In the genomic region with DNA sequence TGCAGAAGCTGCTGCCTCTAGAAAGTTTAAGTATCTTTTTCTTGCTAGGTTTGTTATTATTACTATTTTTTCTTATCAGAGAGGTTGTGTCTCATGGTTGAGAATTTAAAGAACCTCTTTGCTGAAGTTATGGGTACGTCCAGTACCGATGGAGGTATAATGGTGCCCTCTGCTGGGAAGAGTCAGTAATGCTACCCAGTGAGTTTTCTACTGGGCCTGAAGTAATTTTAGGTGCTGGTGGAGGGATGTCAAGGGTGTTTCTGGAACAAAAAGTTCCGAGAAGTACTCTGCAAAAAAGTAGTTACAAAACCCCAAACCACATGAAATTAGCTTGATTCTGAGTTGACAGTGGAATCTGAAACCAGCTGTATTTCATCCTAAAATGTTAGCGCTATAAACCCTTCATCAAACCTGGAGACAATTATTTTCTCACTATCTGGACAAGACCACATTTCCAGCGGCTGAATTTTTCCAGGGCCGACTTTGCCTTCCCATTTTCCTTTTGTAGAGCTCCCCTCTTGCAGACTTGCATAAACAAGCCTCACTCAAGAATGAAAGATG, we compare ENCODE assay signal across 9 cellular contexts.
DNase-seq lines count a peak whose midpoint lies in the region; ATAC-seq and TF ChIP-seq lines count a peak whose summit lies in the region.
"Had no signal": no experiment of that assay in that cellular context is flagged by ENCODE, and none has a peak within 500 bp of the region (broad histone marks: within the 10 kb centered on the region; RNA-seq: fewer than 3 reads in every experiment).

No MANE protein-coding gene starts in this region.

- H3K27me3 Mint-ChIP-seq in CD4-positive, alpha-beta T cell = no peaks in the 10 kb centered on the region
- no peaks in the 10 kb centered on the region for H3K27me3 Mint-ChIP-seq in memory B cell
- H3K27me3 Mint-ChIP-seq: T-helper 17 cell had no signal

- H3K4me1 ChIP-seq in Karpas-422 (ENCODE audit: low read length) = no peaks in the 10 kb centered on the region

- no peaks in the 10 kb centered on the region for H4K20me1 ChIP-seq in Karpas-422 (ENCODE audit: insufficient read depth, low read depth, low read length)

- H3K4me2 ChIP-seq in Karpas-422 (ENCODE audit: low read depth, low read length, poor library complexity, severe bottlenecking) = no peak overlapping the region

- no peaks in the 10 kb centered on the region for H3K9me2 ChIP-seq in Karpas-422 (replicated peaks; ENCODE audit: insufficient read depth, low read length)

- peak in 7 of 10 experiments; percentile 0 to 12 (median 4) for DNase-seq in CD4-positive, alpha-beta T cell
- peak; percentile 80 for DNase-seq in Karpas-422
- DNase-seq in T-helper 9 cell = peak; percentile 11
- peak; percentile 12 to 32 for DNase-seq in dermis microvascular lymphatic vessel endothelial cell (ENCODE audit: low read depth in 2 of 2)
- peak; percentile 41 to 52 for DNase-seq in memory B cell (ENCODE audit: low spot score in 2 of 2)
- DNase-seq in superior temporal gyrus (ENCODE audit: extremely low spot score) = peak; percentile 80

- H3K36me3 Mint-ChIP-seq in CD4-positive, alpha-beta T cell (ENCODE audit: low read depth) = no peaks in the 10 kb centered on the region
- no peaks in the 10 kb centered on the region for H3K36me3 Mint-ChIP-seq in memory B cell

- TF ChIP-seq CTCF in CD4-positive, alpha-beta T cell (IDR thresholded peaks at IDR 0.05) = peak; percentile 21

- H3K9me3 Mint-ChIP-seq in CD4-positive, alpha-beta T cell = no peaks in the 10 kb centered on the region
- H3K9me3 Mint-ChIP-seq in memory B cell = no peaks in the 10 kb centered on the region

- no peak overlapping the region for H3K27ac Mint-ChIP-seq in CD4-positive, alpha-beta T cell
- H3K27ac Mint-ChIP-seq in memory B cell = no peak overlapping the region
- H3K27ac Mint-ChIP-seq: T-helper 17 cell had no signal

- ATAC-seq in CD4-positive, alpha-beta T cell (ENCODE audit: poor library complexity) = no peak
- ATAC-seq in GM18505 (IDR thresholded peaks at IDR 0.05; ENCODE audit: unreplicated experiment) (peak; percentile 64), memory B cell (ENCODE audit: low read depth) (no peak), HG02642 (IDR thresholded peaks at IDR 0.05; ENCODE audit: poor library complexity, unreplicated experiment) (no peak)
- ATAC-seq: T-helper 17 cell had no signal

- no peak for TF ChIP-seq POLR2A in GM18505 (IDR thresholded peaks at IDR 0.05; ENCODE audit: borderline replicate concordance, extremely low read depth, insufficient read depth, insufficient read length)

- intact Hi-C loops in CD4-positive, alpha-beta T cell (cut with DNase I, micrococcal nuclease) = no loop called here

- no peaks in the 10 kb centered on the region for H3K36me3 ChIP-seq in Karpas-422 (ENCODE audit: insufficient read depth, low read length)

- no peaks in the 10 kb centered on the region for H3K27me3 ChIP-seq in CD4-positive, alpha-beta T cell (ENCODE audit: control insufficient read depth, insufficient read depth, low read length)
- no peaks in the 10 kb centered on the region for H3K27me3 ChIP-seq in Karpas-422 (ENCODE audit: low read length)

- no peaks in the 10 kb centered on the region for H3K79me2 ChIP-seq in Karpas-422 (ENCODE audit: low read length)

- no peak overlapping the region for H2AFZ ChIP-seq in Karpas-422 (ENCODE audit: low read length)

- H3K27ac ChIP-seq in CD4-positive, alpha-beta T cell (ENCODE audit: low read depth, low read length) = no peak overlapping the region
- no peak overlapping the region for H3K27ac ChIP-seq in Karpas-422 (ENCODE audit: low read length)

- H3K9ac ChIP-seq in Karpas-422 (ENCODE audit: low read length) = no peak overlapping the region

- CTCF ChIA-PET in CD4-positive, alpha-beta T cell (lab: Charles Lee) = interaction anchor here (1.3 kb wide), 1 partner anchor 533 kb away, joined by 4 read pairs; no protein-coding TSS in a partner anchor

- H3K4me3 ChIP-seq in Karpas-422 (ENCODE audit: low read length) = no peak overlapping the region

- H3K9me3 ChIP-seq in CD4-positive, alpha-beta T cell (ENCODE audit: control insufficient read depth, low read length) = no peaks in the 10 kb centered on the region
- no peaks in the 10 kb centered on the region for H3K9me3 ChIP-seq in Karpas-422 (ENCODE audit: low read length)

- no peaks in the 10 kb centered on the region for H3K4me1 Mint-ChIP-seq in CD4-positive, alpha-beta T cell (ENCODE audit: low read depth)
- H3K4me1 Mint-ChIP-seq in memory B cell = no peaks in the 10 kb centered on the region
- H3K4me1 Mint-ChIP-seq: T-helper 17 cell had no signal

- H3K4me3 Mint-ChIP-seq in CD4-positive, alpha-beta T cell = no peak overlapping the region
- no peak overlapping the region for H3K4me3 Mint-ChIP-seq in memory B cell
- H3K4me3 Mint-ChIP-seq: T-helper 17 cell had no signal

- POLR2A ChIA-PET in CD4-positive, alpha-beta T cell (lab: Charles Lee) = no interaction called here

Comparison
In these comparisons a context has a peak if more than half of its experiments do, and no peak if none do; other contexts are left out.
1. DNase-seq: peak in every context shown above with its lines; median percentile 80 in Karpas-422; 80 in superior temporal gyrus; 46 in memory B cell; 22 in dermis microvascular lymphatic vessel endothelial cell; 11 in T-helper 9 cell; 4 in CD4-positive, alpha-beta T cell.